6 cellular contexts compared by ENCODE assay signal in the genomic region with DNA sequence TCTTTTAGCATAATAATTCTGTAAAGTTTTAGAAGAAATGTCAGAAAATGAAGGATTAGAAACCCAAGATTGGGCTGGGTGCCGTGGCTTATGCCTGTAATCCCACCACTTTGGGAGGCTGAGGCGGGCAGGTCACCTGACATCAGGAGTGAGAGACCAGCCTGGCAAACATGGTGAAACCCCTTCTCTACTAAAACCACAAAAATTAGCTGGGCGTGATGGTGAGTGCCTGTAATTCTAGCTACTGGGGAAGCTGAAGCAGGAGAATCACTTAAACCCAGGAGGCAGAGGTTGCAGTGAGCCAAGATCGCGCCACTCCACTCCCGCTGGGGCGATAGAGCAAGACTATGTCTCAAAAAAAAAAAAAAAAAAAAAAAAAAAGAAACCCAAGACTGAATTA. TPM values are rescaled to one million over a fixed set of nuclear protein-coding genes. Genes with fewer than 3 reads are reported as not detected.
"Had no signal": no experiment of that assay in that cellular context is flagged by ENCODE, and none has a peak within 500 bp of the region (broad histone marks: within the 10 kb centered on the region; RNA-seq: fewer than 3 reads in every experiment).

No MANE protein-coding gene starts in this region.

RNA-seq across cellular contexts. Expression of a gene that starts 39.1 kb away (rescaled TPM):
- total RNA-seq: GM23248, H4, H7, HT-29, IMR-90, K562 had no signal
